Comparison of ENCODE assay signal across 9 cellular contexts in genomic region chr20:53581444-53582311, GRCh38. TPM values are rescaled to one million over a fixed set of nuclear protein-coding genes. Genes with fewer than 3 reads are reported as not detected.
DNase-seq lines count a peak whose midpoint lies in the region; ATAC-seq, FAIRE-seq and TF ChIP-seq lines count a peak whose summit lies in the region.
"Had no signal": no experiment of that assay in that cellular context is flagged by ENCODE, and none has a peak within 500 bp of the region (broad histone marks: within the 10 kb centered on the region; RNA-seq: fewer than 3 reads in every experiment).

No MANE protein-coding gene starts in this region.

- TF ChIP-seq CTCF in psoas muscle (IDR thresholded peaks at IDR 0.05) (no peak), kidney (IDR thresholded peaks at IDR 0.05; ENCODE audit: borderline replicate concordance, extremely low read depth, insufficient read depth) (no peak)

- FAIRE-seq in GM18507 (lab: Jason Lieb, UNC) (peak; percentile 29), frontal cortex (lab: Jason Lieb, UNC) (no peak), kidney (lab: Jason Lieb, UNC) (no peak)

- H3K4me3 ChIP-seq in duodenal mucosa (ENCODE audit: low read depth in 1 of 2, low read length in 2 of 2), result peak overlapping the region; percentile 45 to 60
- no peak overlapping the region for H3K4me3 ChIP-seq in psoas muscle
- no peak overlapping the region for H3K4me3 ChIP-seq in kidney (ENCODE audit: low read length in 2 of 2)

- no peak for DNase-seq in GM18507 (ENCODE audit: extremely low spot score, insufficient read length, low read depth)
- peak; percentile 89 for DNase-seq in RPMI8226
- DNase-seq in psoas muscle, result no peak
- DNase-seq in frontal cortex (ENCODE audit: low spot score in 2 of 2), result no peak
- DNase-seq in NCI-H446 (lab: John Stamatoyannopoulos, UW), result no peak
- DNase-seq in kidney, result no peak
- no peak for DNase-seq in NCI-H1105 (lab: John Stamatoyannopoulos, UW)

- WGBS in psoas muscle, 3 donors, result 91 to 93% (median 91%) methylated on average over 46 of the region's 46 CpGs

- H3K9me3 ChIP-seq in duodenal mucosa (ENCODE audit: control insufficient read depth in 1 of 2, low read length in 2 of 2) (no peaks in the 10 kb centered on the region), psoas muscle (no peaks in the 10 kb centered on the region), kidney (ENCODE audit: control insufficient read depth in 1 of 2, low read length in 2 of 2) (no peaks in the 10 kb centered on the region)

- H3K9ac ChIP-seq in duodenal mucosa (ENCODE audit: low read depth in 1 of 2, low read length in 2 of 2), result peak overlapping the region in 1 of 2 donors; percentile 57
- H3K9ac ChIP-seq in kidney (ENCODE audit: low read length in 2 of 2), result peak overlapping the region in 1 of 2 donors; percentile 12

- H3K27me3 ChIP-seq in duodenal mucosa (ENCODE audit: control insufficient read depth in 1 of 2, insufficient read depth in 2 of 2, low read length in 2 of 2) (no peaks in the 10 kb centered on the region), psoas muscle (ENCODE audit: insufficient read depth in 3 of 3, low read length in 2 of 3) (no peaks in the 10 kb centered on the region)

- peaks cover 55 to 79% of the 10 kb centered on the region in 2 donors for H3K4me1 ChIP-seq in duodenal mucosa (ENCODE audit: control insufficient read depth in 1 of 2, insufficient read depth in 2 of 2, low read length in 2 of 2)
- peaks cover 39% of the 10 kb centered on the region for H3K4me1 ChIP-seq in psoas muscle
- peaks cover 21 to 27% of the 10 kb centered on the region in 2 donors for H3K4me1 ChIP-seq in kidney (ENCODE audit: control insufficient read depth in 1 of 2, insufficient read depth in 1 of 2, low read depth in 1 of 2, low read length in 2 of 2)

- H3K27ac ChIP-seq in duodenal mucosa (ENCODE audit: low read depth, low read length) (peak overlapping the region; percentile 59), psoas muscle (peak overlapping the region; percentile 9), kidney (ENCODE audit: low read depth in 2 of 2, low read length in 2 of 2) (no peak overlapping the region)

- ATAC-seq in psoas muscle, result no peak
- ATAC-seq: right cardiac atrium had no signal

- intact Hi-C loops in psoas muscle (cut with DNase I), result loop anchor here in 1 of 2 donors (2.0 kb wide), 1 partner anchor 335 kb away; no protein-coding TSS in a partner anchor
- intact Hi-C loops in kidney (cut with DNase I), result no loop called here

- peaks cover 27 to 33% of the 10 kb centered on the region in 2 donors for H3K36me3 ChIP-seq in duodenal mucosa (ENCODE audit: control insufficient read depth in 1 of 2, insufficient read depth in 2 of 2, low read length in 2 of 2)
- H3K36me3 ChIP-seq in psoas muscle (ENCODE audit: insufficient read depth in 1 of 2, low read depth in 1 of 2), result peaks cover 2 to 31% of the 10 kb centered on the region in 2 donors
- H3K36me3 ChIP-seq in kidney (ENCODE audit: control insufficient read depth in 1 of 2, insufficient read depth in 2 of 2, low read length in 2 of 2), result peaks cover 17 to 24% of the 10 kb centered on the region in 2 donors

RNA-seq across cellular contexts. Expression of gene ZNF217, which starts 12.0 kb away (rescaled TPM):
- total RNA-seq in psoas muscle, result 1 to 10 TPM; 4.0 to 8.1 (median 6.1) TPM
- polyA plus RNA-seq in psoas muscle, result 1 to 10 TPM; 1.7 to 4.3 (median 2.6) TPM
- total RNA-seq in frontal cortex, result 4.1 TPM
- 60.9 TPM for total RNA-seq in kidney
- 5.0 TPM for polyA plus RNA-seq in kidney (ENCODE audit: insufficient read depth, low read depth, low replicate concordance)

Comparison
In these comparisons a context has a peak if more than half of its experiments do, and no peak if none do; other contexts are left out.
1. H3K27ac ChIP-seq: peak in duodenal mucosa (single experiment) and psoas muscle (single experiment); none in kidney (0 of 2).
2. H3K4me3 ChIP-seq: peak in duodenal mucosa (2 of 2); none in psoas muscle (single experiment) and kidney (0 of 2).